1 cellular context compared by ENCODE assay signal in genomic region chr16:85416267-85417109, GRCh38.
TF ChIP-seq lines count a peak whose summit lies in the region.

No MANE protein-coding gene starts in this region.

TF ChIP-seq in GM23338, 12 proteins besides CTCF, POLR2A, EP300 and RAD21 (continued from another document):
- TF ChIP-seq REST (IDR thresholded peaks at IDR 0.05; ENCODE audit: unreplicated experiment), result no peak
